In the genomic region with DNA sequence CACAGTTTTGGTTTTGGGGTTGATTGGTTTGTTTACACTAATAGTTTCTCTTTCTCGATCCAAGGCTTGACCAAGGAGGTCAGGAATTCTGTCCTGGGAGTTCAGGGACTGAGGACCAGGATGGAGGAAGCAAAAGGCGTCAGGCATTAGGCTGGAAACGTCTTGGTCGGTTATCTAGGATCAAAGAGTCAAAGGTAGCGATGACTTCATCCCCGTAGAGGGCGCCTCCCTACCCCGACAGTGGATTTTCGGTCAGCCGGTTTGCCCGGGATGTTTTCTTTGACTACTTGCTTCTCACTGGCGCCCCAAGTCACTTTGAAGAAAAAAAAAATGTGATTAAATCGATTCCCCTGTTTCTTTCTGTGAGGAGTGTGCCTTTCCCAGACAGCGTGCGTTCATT, we compare ENCODE assay signal across 9 cellular contexts. TPM values are rescaled to one million over a fixed set of nuclear protein-coding genes. Genes with fewer than 3 reads are reported as not detected.
A peak's percentile ranks its signal among the peaks of the same experiment; 100 is the strongest.
DNase-seq lines count a peak whose midpoint lies in the region; ATAC-seq and TF ChIP-seq lines count a peak whose summit lies in the region.
"Had no signal": no experiment of that assay in that cellular context is flagged by ENCODE, and none has a peak within 500 bp of the region (broad histone marks: within the 10 kb centered on the region; RNA-seq: fewer than 3 reads in every experiment).

No MANE protein-coding gene starts in this region.

- H3K79me2 ChIP-seq in SU-DHL-6 (ENCODE audit: insufficient read depth, low read length) (no peaks in the 10 kb centered on the region), smooth muscle cell (ENCODE audit: low read depth) (no peaks in the 10 kb centered on the region)

- POLR2A ChIA-PET in HEK293T (lab: Yijun Ruan, JAX): interaction anchor here (1.1 kb wide), 1 partner anchor 9 kb away, joined by 4 read pairs; no protein-coding TSS in a partner anchor

- ATAC-seq in HG02678 (IDR thresholded peaks at IDR 0.05; ENCODE audit: unreplicated experiment): no peak

- 33 to 36% methylated on average over 13 to 15 of the region's 15 CpGs for WGBS in esophagus squamous epithelium, 2 donors
- WGBS in smooth muscle cell (ENCODE audit: low lambda C conversion rate): 5% methylated on average over 15 of the region's 15 CpGs

- intact Hi-C loops in esophagus squamous epithelium (cut with DNase I): no loop called here

- no peak for TF ChIP-seq CTCF in SU-DHL-6 (IDR thresholded peaks at IDR 0.05; ENCODE audit: insufficient read depth, low read length, poor library complexity, severe bottlenecking)
- no peak for TF ChIP-seq CTCF in esophagus squamous epithelium (IDR thresholded peaks at IDR 0.05)
- TF ChIP-seq CTCF in smooth muscle cell (IDR thresholded peaks at IDR 0.05; ENCODE audit: borderline replicate concordance, insufficient read depth, poor library complexity, severe bottlenecking): no peak

- TF ChIP-seq POLR2A in esophagus squamous epithelium (IDR thresholded peaks at IDR 0.05): no peak

- H3K27me3 ChIP-seq in SU-DHL-6 (ENCODE audit: low read length) (no peaks in the 10 kb centered on the region), esophagus squamous epithelium (peaks cover 0 to 48% (median 0%) of the 10 kb centered on the region in 4 donors), smooth muscle cell (ENCODE audit: low read depth) (peaks cover 67% of the 10 kb centered on the region)

- H3F3A ChIP-seq in SU-DHL-6 (ENCODE audit: insufficient read depth) (no peaks in the 10 kb centered on the region), smooth muscle cell (ENCODE audit: low read depth) (peaks cover 4% of the 10 kb centered on the region)

- no peak overlapping the region for H3K27ac ChIP-seq in SU-DHL-6 (ENCODE audit: low read depth, low read length)
- peak overlapping the region in 3 of 4 donors; percentile 79 to 85 (median 80) for H3K27ac ChIP-seq in esophagus squamous epithelium
- H3K27ac ChIP-seq in smooth muscle cell (ENCODE audit: low read depth): no peak overlapping the region
- H3K27ac ChIP-seq: right atrium auricular region had no signal

- DNase-seq in NCI-H1417 (lab: John Stamatoyannopoulos, UW): peak in 2 of 3 experiments; percentile 43 to 67
- DNase-seq in NCI-H1417 treated with DMSO at 0.1 percent for 48 hours (lab: John Stamatoyannopoulos, UW): no peak
- no peak for DNase-seq in esophagus squamous epithelium (lab: John Stamatoyannopoulos, UW)
- no peak for DNase-seq in smooth muscle cell (lab: John Stamatoyannopoulos, UW; ENCODE audit: unreplicated experiment)
- no peak for DNase-seq in HEK293T (ENCODE audit: extremely low spot score)
- DNase-seq in NCI-H524 treated with DMSO at 0.1 percent for 48 hours (lab: John Stamatoyannopoulos, UW): no peak

- peaks cover 6 to 54% (median 8%) of the 10 kb centered on the region in 3 donors for H3K4me1 ChIP-seq in esophagus squamous epithelium
- H3K4me1 ChIP-seq in smooth muscle cell (ENCODE audit: low read depth): peaks cover 16% of the 10 kb centered on the region

- H3K9me2 ChIP-seq in SU-DHL-6 (replicated peaks; ENCODE audit: insufficient read depth, low read length): no peaks in the 10 kb centered on the region

- H3K4me3 ChIP-seq in SU-DHL-6 (ENCODE audit: insufficient read depth, low read length, poor library complexity, severe bottlenecking) (no peak overlapping the region), esophagus squamous epithelium (peak overlapping the region; percentile 71 to 91 (median 86)), smooth muscle cell (peak overlapping the region; percentile 82)

- H3K36me3 ChIP-seq in SU-DHL-6 (ENCODE audit: low read length) (no peaks in the 10 kb centered on the region), esophagus squamous epithelium (no peaks in the 10 kb centered on the region), smooth muscle cell (ENCODE audit: low read depth) (no peaks in the 10 kb centered on the region)
- H3K36me3 ChIP-seq: right atrium auricular region had no signal

- CTCF ChIA-PET in HEK293T (lab: Yijun Ruan, JAX): interaction anchor here (0.5 kb wide), 1 partner anchor 210 kb away, joined by 3 read pairs; no protein-coding TSS in a partner anchor

- H2AFZ ChIP-seq in SU-DHL-6 (ENCODE audit: low read depth, low read length, severe bottlenecking): no peak overlapping the region
- H2AFZ ChIP-seq in smooth muscle cell (ENCODE audit: low read depth): no peak overlapping the region

- peak overlapping the region; percentile 89 for H3K4me2 ChIP-seq in SU-DHL-6 (ENCODE audit: low read depth, low read length, poor library complexity, severe bottlenecking)
- H3K4me2 ChIP-seq in smooth muscle cell: peak overlapping the region; percentile 94

- H3K9ac ChIP-seq in SU-DHL-6 (ENCODE audit: low read length) (no peak overlapping the region), smooth muscle cell (ENCODE audit: low read depth) (no peak overlapping the region)

- H3K9me3 ChIP-seq in SU-DHL-6 (ENCODE audit: insufficient read depth, low read length) (no peaks in the 10 kb centered on the region), esophagus squamous epithelium (no peaks in the 10 kb centered on the region), smooth muscle cell (replicated peaks; ENCODE audit: low read depth) (no peaks in the 10 kb centered on the region)
- H3K9me3 ChIP-seq: right atrium auricular region had no signal

- H4K20me1 ChIP-seq in SU-DHL-6 (ENCODE audit: low read depth, low read length) (no peaks in the 10 kb centered on the region; the same call in 1 of the 2 replicates), smooth muscle cell (ENCODE audit: low read depth) (no peaks in the 10 kb centered on the region)

TF ChIP-seq in HEK293T, 16 proteins besides CTCF, POLR2A, EP300 and RAD21:
- TF ChIP-seq PKNOX1 (IDR thresholded peaks at IDR 0.05): no peak
- TF ChIP-seq L3MBTL2 (conservative IDR thresholded peaks at IDR 0.05): no peak

RNA-seq across cellular contexts. Expression of gene FHDC1, which starts 1.0 kb away (rescaled TPM):
- 10 to 100 TPM in 2 of 4 donors, 1 to 10 TPM in 2; 4.5 to 12.8 (median 8.5) TPM for total RNA-seq in esophagus squamous epithelium
- total RNA-seq in smooth muscle cell: 2.0 and 3.0 TPM in 2 replicates
- polyA plus RNA-seq in smooth muscle cell: 0.49 and 1.3 TPM in 2 replicates

Comparison
In these comparisons a context has a peak if more than half of its experiments do, and no peak if none do; other contexts are left out.
1. DNase-seq: peak in NCI-H1417 (2 of 3); none in NCI-H1417 treated with DMSO at 0.1 percent for 48 hours (single experiment), esophagus squamous epithelium (single experiment), smooth muscle cell (single experiment), HEK293T (single experiment) and NCI-H524 treated with DMSO at 0.1 percent for 48 hours (single experiment).
2. H3K27ac ChIP-seq: peak in esophagus squamous epithelium (3 of 4); none in SU-DHL-6 (single experiment) and smooth muscle cell (single experiment).